In genomic region chr7:75077552-75077951, GRCh38 we compare ENCODE assay signal across 8 cellular contexts. TPM values are rescaled to one million over a fixed set of nuclear protein-coding genes. Genes with fewer than 3 reads are reported as not detected.
DNase-seq lines count a peak whose midpoint lies in the region; ATAC-seq and TF ChIP-seq lines count a peak whose summit lies in the region.
"Not testable (repeated sequence)": the region's sequence is repeated elsewhere in the genome, so short reads cannot be mapped to it uniquely, and the experiment has no call there.

No MANE protein-coding gene starts in this region.

- BruUV-seq in IMR-90 (replicated peaks; lab: Mats Ljungman, UMichigan) = not testable (repeated sequence)

- not testable (repeated sequence) for H2BK15ac ChIP-seq in IMR-90 (ENCODE audit: low read depth, low read length)

- not testable (repeated sequence) for H4K91ac ChIP-seq in IMR-90 (ENCODE audit: insufficient read depth, low read depth, low read length)

- not testable (repeated sequence) for H2BK120ac ChIP-seq in IMR-90 (ENCODE audit: low read depth, low read length)

- TF ChIP-seq POLR2A in IMR-90 (IDR thresholded peaks at IDR 0.05; ENCODE audit: low read depth, low read length) = not testable (repeated sequence)

- not testable (repeated sequence) for H3K27ac Mint-ChIP-seq in CD14-positive monocyte; neural crest cell (ENCODE audit: unreplicated experiment)

- not testable (repeated sequence) for H2AK9ac ChIP-seq in IMR-90 (replicated peaks; ENCODE audit: low read depth, low read length, poor library complexity)

- POLR2A ChIA-PET in IMR-90 (lab: Charles Lee; ENCODE audit: unreplicated experiment) = not testable (repeated sequence)

- H2AK5ac ChIP-seq in IMR-90 (ENCODE audit: low read depth, low read length) = not testable (repeated sequence)

- H3K36me3 Mint-ChIP-seq in CD14-positive monocyte; neural crest cell (ENCODE audit: low read depth): not testable (repeated sequence)

- H2AFZ ChIP-seq in IMR-90 (replicated peaks; ENCODE audit: low read length, poor library complexity) = not testable (repeated sequence)

- TF ChIP-seq RAD21 in IMR-90 (IDR thresholded peaks at IDR 0.05; ENCODE audit: low read length) = peak; percentile 59

- H3K4me2 ChIP-seq in IMR-90 (ENCODE audit: low read depth, low read length) = not testable (repeated sequence)

- H3K27me3 Mint-ChIP-seq in CD14-positive monocyte (ENCODE audit: low read depth in 3 of 3); neural crest cell (ENCODE audit: low read depth): not testable (repeated sequence)

- H3K4ac ChIP-seq in IMR-90 (ENCODE audit: low read depth, low read length) = not testable (repeated sequence)

- CTCF ChIA-PET in IMR-90 (lab: Yijun Ruan, JAX) = not testable (repeated sequence)

- not testable (repeated sequence) for H3K9me3 ChIP-seq in IMR-90 (ENCODE audit: control insufficient read depth, insufficient read depth, low read length)

- not testable (repeated sequence) for H3K23ac ChIP-seq in IMR-90 (ENCODE audit: low read depth, low read length)

- H3K14ac ChIP-seq in IMR-90 (replicated peaks; ENCODE audit: low read depth, low read length) = not testable (repeated sequence)

- TF ChIP-seq CTCF in CD14-positive monocyte (IDR thresholded peaks at IDR 0.05) (peak; percentile 48), IMR-90 (conservative IDR thresholded peaks at IDR 0.05; ENCODE audit: low read depth, low read length) (peak; percentile 47), foreskin keratinocyte (conservative IDR thresholded peaks at IDR 0.05) (peak; percentile 86), neural crest cell (conservative IDR thresholded peaks at IDR 0.05) (peak; percentile 69)

- not testable (repeated sequence) for H3K4me1 ChIP-seq in IMR-90 (ENCODE audit: control insufficient read depth, insufficient read depth, low read length); foreskin keratinocyte

- H3K27me3 ChIP-seq in IMR-90 (ENCODE audit: control insufficient read depth, insufficient read depth, low read length); foreskin keratinocyte: not testable (repeated sequence)

- in situ Hi-C loops in IMR-90 (cut with MboI; ENCODE audit: low sequenced_read_pairs) = not testable (repeated sequence)

- dilution Hi-C loops in IMR-90 (cut with HindIII; ENCODE audit: low sequenced_read_pairs, unreplicated experiment) = not testable (repeated sequence)

- H3K9ac ChIP-seq in IMR-90 (ENCODE audit: low read depth, low read length) = not testable (repeated sequence)

- intact Hi-C loops in CD14-positive monocyte (cut with micrococcal nuclease); IMR-90 (cut with micrococcal nuclease): not testable (repeated sequence)

- H3K9me1 ChIP-seq in IMR-90 (ENCODE audit: insufficient read depth, low read length) = not testable (repeated sequence)

- not testable (repeated sequence) for H3K79me1 ChIP-seq in IMR-90 (ENCODE audit: low read depth in 1 of 2, low read length in 2 of 2)

- WGBS in IMR-90 (ENCODE audit: extremely low coverage in 2 of 2, insufficient read length in 1 of 2), 2 experiments = no CpG with 5 or more reads among the region's 5 CpGs

- ATAC-seq in IMR-90 (ENCODE audit: low read depth) = peak; percentile 43
- not testable (repeated sequence) for ATAC-seq in foreskin keratinocyte

- not testable (repeated sequence) for H3K4me3 ChIP-seq in IMR-90 (ENCODE audit: insufficient read depth, low read depth, low read length)

- H4K20me1 ChIP-seq in IMR-90 (ENCODE audit: insufficient read depth, low read length) = not testable (repeated sequence)

- H3K9me3 Mint-ChIP-seq in CD14-positive monocyte, neural crest cell: not testable (repeated sequence)

- not testable (repeated sequence) for H3K27ac ChIP-seq in IMR-90 (ENCODE audit: insufficient read depth, low read length); foreskin keratinocyte

- H3K4me3 Mint-ChIP-seq in CD14-positive monocyte, neural crest cell: not testable (repeated sequence)

- H2BK5ac ChIP-seq in IMR-90 (ENCODE audit: low read depth, low read length, poor library complexity, severe bottlenecking) = not testable (repeated sequence)

- H2BK20ac ChIP-seq in IMR-90 (ENCODE audit: low read depth, low read length) = not testable (repeated sequence)

- H4K5ac ChIP-seq in IMR-90 (ENCODE audit: low read depth, low read length) = not testable (repeated sequence)

- not testable (repeated sequence) for H4K8ac ChIP-seq in IMR-90 (ENCODE audit: low read depth in 2 of 2, low read length in 2 of 2)

- H3K18ac ChIP-seq in IMR-90 (ENCODE audit: low read depth, low read length) = not testable (repeated sequence)

- H3K36me3 ChIP-seq in IMR-90 (ENCODE audit: control insufficient read depth, insufficient read depth, low read length) = not testable (repeated sequence)

- not testable (repeated sequence) for DNase-seq in CD14-positive monocyte (ENCODE audit: low spot score); IMR-90; foreskin keratinocyte
- DNase-seq in NK-92 treated with Interleukin-12 subunit alpha and Interleukin-12 subunit beta, amount 100 ng/mL, for 24 hours (lab: John Stamatoyannopoulos, UW) = peak; percentile 23
- peak; percentile 52 for DNase-seq in activated CD4-positive, CD25-positive, alpha-beta regulatory T cell treated with anti-CD3 and anti-CD28 coated beads, Interleukin-2, amount 50 U/mL, for 16 hours (ENCODE audit: low read depth, low spot score)
- peak; percentile 72 for DNase-seq in activated naive CD4-positive, alpha-beta T cell treated with anti-CD3 and anti-CD28 coated beads, Interleukin-2, amount 50 U/mL, for 16 hours
- peak; percentile 76 for DNase-seq in neural crest cell (ENCODE audit: low read depth, low spot score)
- DNase-seq in stimulated activated CD8-positive, alpha-beta memory T cell treated with anti-CD3 and anti-CD28 coated beads, Interleukin-15, amount 100 ng/mL, for 48 hours (ENCODE audit: low read depth in 2 of 2) = peak; percentile 49 to 50

- not testable (repeated sequence) for H3K56ac ChIP-seq in IMR-90 (ENCODE audit: extremely low read depth, insufficient read depth, low read length)

- not testable (repeated sequence) for H3K4me1 Mint-ChIP-seq in CD14-positive monocyte, neural crest cell

TF ChIP-seq in IMR-90, 13 proteins besides CTCF, POLR2A, EP300 and RAD21:
- TF ChIP-seq SMC3 (IDR thresholded peaks at IDR 0.05; ENCODE audit: low read depth, low read length) = peak; percentile 41; the same call in 1 of the 2 replicates

RNA-seq across cellular contexts. Expression of gene RCC1L, which starts 4.0 kb away (rescaled TPM):
- polyA plus RNA-seq in CD14-positive monocyte = 10 to 100 TPM; 19.6 to 20.2 TPM
- 48.2 and 57.2 TPM in 2 replicates for total RNA-seq in IMR-90 (2012; rRNA removed)
- 36.0 and 43.3 TPM in 2 replicates for polyA plus RNA-seq in IMR-90 (2012; rRNA removed)
- polyA plus RNA-seq in IMR-90 (2012; cell fraction: cytosol; rRNA removed) = 46.6 and 63.4 TPM in 2 replicates
- 28.6 and 29.2 TPM in 2 replicates for polyA plus RNA-seq in IMR-90 (2012; cell fraction: nucleus; rRNA removed; ENCODE audit: low replicate concordance)
- total RNA-seq in foreskin keratinocyte = 32.4 and 34.1 TPM in 2 replicates
- polyA plus RNA-seq in foreskin keratinocyte = 32.7 and 32.9 TPM in 2 replicates
- 54.3 and 58.5 TPM in 2 replicates for total RNA-seq in neural crest cell

RNA-seq across cellular contexts. Expression of gene GTF2IRD2B, which starts 14.8 kb away (rescaled TPM):
- polyA plus RNA-seq in CD14-positive monocyte = 10 to 100 TPM; 21.0 to 23.7 TPM
- 9.9 and 11.9 TPM in 2 replicates for total RNA-seq in IMR-90 (2012; rRNA removed)
- 12.7 and 13.8 TPM in 2 replicates for polyA plus RNA-seq in IMR-90 (2012; rRNA removed)
- polyA plus RNA-seq in IMR-90 (2012; cell fraction: cytosol; rRNA removed) = 5.2 and 24.9 TPM in 2 replicates
- 23.3 and 51.0 TPM in 2 replicates for polyA plus RNA-seq in IMR-90 (2012; cell fraction: nucleus; rRNA removed; ENCODE audit: low replicate concordance)
- total RNA-seq in foreskin keratinocyte = 6.7 and 8.0 TPM in 2 replicates
- polyA plus RNA-seq in foreskin keratinocyte = 9.9 and 10.7 TPM in 2 replicates
- total RNA-seq in neural crest cell = 23.9 and 25.1 TPM in 2 replicates
